8 cellular contexts compared by ENCODE assay signal in genomic region chr9:36142510-36143161, GRCh38. TPM values are rescaled to one million over a fixed set of nuclear protein-coding genes. Genes with fewer than 3 reads are reported as not detected.
A peak's percentile ranks its signal among the peaks of the same experiment; 100 is the strongest.
DNase-seq lines count a peak whose midpoint lies in the region; ATAC-seq, FAIRE-seq and TF ChIP-seq lines count a peak whose summit lies in the region.

No MANE protein-coding gene starts in this region.

- TF ChIP-seq EP300 in GM12878 (IDR thresholded peaks at IDR 0.05; ENCODE audit: borderline replicate concordance in 1 of 2, control insufficient read depth in 1 of 2, low read depth in 2 of 2, low read length in 2 of 2) = no peak
- no peak for TF ChIP-seq EP300 in tibial nerve (IDR thresholded peaks at IDR 0.05)

- CTCF ChIA-PET in GM12878 (lab: Yijun Ruan, JAX) (interaction anchor here (1.4 to 1.5 kb wide), 2 partner anchors 9 to 40 kb away, joined by 4 to 5 read pairs; no protein-coding TSS in a partner anchor), RWPE1 (lab: Yijun Ruan, JAX) (interaction anchor here (0.6 kb wide), 1 partner anchor 28 kb away, joined by 3 read pairs; no protein-coding TSS in a partner anchor)

- peaks cover 91% of the 10 kb centered on the region for H3K4me1 Mint-ChIP-seq in activated T-cell treated with anti-CD3 and anti-CD28 coated beads, Interleukin-2, amount 50 U/mL, for 24 hours (ENCODE audit: low read depth)

- H3K27me3 ChIP-seq in GM12878 (replicated peaks in 1 of 2; ENCODE audit: control insufficient read depth in 2 of 2, insufficient read depth in 2 of 2, low read length in 1 of 2) (peaks cover 1 to 2% of the 10 kb centered on the region in 2 experiments; a peak in 2 of 4 replicates), tibial nerve (no peaks in the 10 kb centered on the region)

- peaks cover under 1% of the 10 kb centered on the region for H3K27me3 Mint-ChIP-seq in activated T-cell treated with anti-CD3 and anti-CD28 coated beads, Interleukin-2, amount 50 U/mL, for 24 hours

- no peak for TF ChIP-seq RAD21 in GM12878 (IDR thresholded peaks at IDR 0.05; ENCODE audit: insufficient read depth, low read depth, low read length)

- peak; percentile 47 for ATAC-seq in GM12878

- H3K9me3 Mint-ChIP-seq in activated T-cell treated with anti-CD3 and anti-CD28 coated beads, Interleukin-2, amount 50 U/mL, for 24 hours = peaks cover 12% of the 10 kb centered on the region

- no TSS peak for BruUV-seq in GM12878 (replicated peaks; lab: Mats Ljungman, UMichigan)

- H3K4me3 ChIP-seq in GM12878 (no peak overlapping the region), tibial nerve (peak overlapping the region in 2 of 4 donors; percentile 17 to 22)

- H3K27ac ChIP-seq in GM12878 (ENCODE audit: control insufficient read depth, insufficient read depth) (no peak overlapping the region), tibial nerve (peak overlapping the region in 3 of 4 donors; percentile 69 to 74 (median 71)), RWPE1 (no peak overlapping the region)

- no peaks in the 10 kb centered on the region for H4K20me1 ChIP-seq in GM12878 (ENCODE audit: control insufficient read depth, insufficient read depth)

- FAIRE-seq in GM12878 (lab: Jason Lieb, UNC) = no peak

- no peak for DNase-seq in activated T-cell treated with anti-CD3 and anti-CD28 coated beads, Interleukin-2, amount 50 U/mL, for 24 hours
- DNase-seq in activated T-cell treated with anti-CD3 and anti-CD28 coated beads, Interleukin-2, amount 50 U/mL, for 1 hour = no peak
- DNase-seq in GM12878 (ENCODE audit: low read depth, low spot score) (no peak), medulla oblongata (ENCODE audit: extremely low spot score) (peak; percentile 84), tibial nerve (ENCODE audit: low spot score in 2 of 2) (no peak), RWPE1 (ENCODE audit: low spot score) (no peak), NCI-H82 treated with DMSO at 0.1 percent for 48 hours (lab: John Stamatoyannopoulos, UW; ENCODE audit: unreplicated experiment) (no peak)
- DNase-seq in activated CD4-positive, alpha-beta T cell treated with anti-CD3 and anti-CD28 coated beads, Interleukin-2, amount 50 U/mL, for 48 hours = no peak

- peaks cover 20% of the 10 kb centered on the region for H3K36me3 Mint-ChIP-seq in activated T-cell treated with anti-CD3 and anti-CD28 coated beads, Interleukin-2, amount 50 U/mL, for 24 hours (ENCODE audit: low read depth)

- H3K27ac Mint-ChIP-seq in activated T-cell treated with anti-CD3 and anti-CD28 coated beads, Interleukin-2, amount 50 U/mL, for 24 hours = peak overlapping the region; percentile 87

- TF ChIP-seq CTCF in GM12878 (IDR thresholded peaks at IDR 0.05 in 2 of 3, conservative IDR thresholded peaks at IDR 0.05 in 1 of 3; ENCODE audit: control insufficient read depth in 2 of 3, extremely low read depth in 1 of 3, insufficient read depth in 1 of 3, low read depth in 3 of 3, low read length in 3 of 3) (no peak), tibial nerve (IDR thresholded peaks at IDR 0.05) (no peak), RWPE1 (conservative IDR thresholded peaks at IDR 0.05; ENCODE audit: low read depth) (no peak)

- H3K9me3 ChIP-seq in GM12878 (replicated peaks; ENCODE audit: control insufficient read depth, insufficient read depth, low read length) (peaks cover 4% of the 10 kb centered on the region; the same call in 1 of the 3 replicates), tibial nerve (peaks cover 0 to 6% (median 0%) of the 10 kb centered on the region in 4 donors)

- H3K4me2 ChIP-seq in GM12878 (ENCODE audit: control insufficient read depth, insufficient read depth) = peak overlapping the region; percentile 78

- in situ Hi-C loops in GM12878 (cut with MboI) = no loop called here

- TF ChIP-seq POLR2A in GM12878 (IDR thresholded peaks at IDR 0.05; ENCODE audit: low read depth, low read length) (no peak), tibial nerve (IDR thresholded peaks at IDR 0.05) (no peak)

- H3K9ac ChIP-seq in GM12878 (ENCODE audit: control insufficient read depth, insufficient read depth, low read length) = peak overlapping the region; percentile 18; the same call in 1 of the 2 replicates

- RAD21 ChIA-PET in GM12878 (lab: Charles Lee; ENCODE audit: unreplicated experiment) = no interaction called here

- SMC1A ChIA-PET in GM12878 (lab: Charles Lee; ENCODE audit: uncharacterized antibody, unreplicated experiment) = interaction anchor here (1.0 to 1.1 kb wide), 2 partner anchors 37 to 41 kb away, joined by 3 read pairs; no protein-coding TSS in a partner anchor

- H3K4me1 ChIP-seq in GM12878 (ENCODE audit: control insufficient read depth, insufficient read depth, low read length) (peaks cover 40% of the 10 kb centered on the region), tibial nerve (peaks cover 0 to 48% (median 20%) of the 10 kb centered on the region in 4 donors)

- POLR2A ChIA-PET in GM12878 (lab: Charles Lee) = no interaction called here
- POLR2A ChIA-PET in RWPE1 (lab: Yijun Ruan, JAX; ENCODE audit: low non-redundant PET) = no interaction called here

- WGBS in GM12878 (ENCODE audit: insufficient coverage, insufficient replicate concordance, low lambda C conversion rate, missing lambda C conversion rate) = 45% methylated on average over 12 of the region's 12 CpGs
- 70% methylated on average over 11 to 12 of the region's 12 CpGs for WGBS in tibial nerve, 2 donors

- intact Hi-C loops in GM12878 (cut with micrococcal nuclease; ENCODE audit: unreplicated experiment) = no loop called here

- H3K4me3 Mint-ChIP-seq in activated T-cell treated with anti-CD3 and anti-CD28 coated beads, Interleukin-2, amount 50 U/mL, for 24 hours = peak overlapping the region; percentile 58

- H3K36me3 ChIP-seq in GM12878 (ENCODE audit: control insufficient read depth in 2 of 2, insufficient read depth in 2 of 2, low read length in 1 of 2) = no peaks in the 10 kb centered on the region
- peaks cover 0 to 11% (median 0%) of the 10 kb centered on the region in 3 donors for H3K36me3 ChIP-seq in tibial nerve

- H3K79me2 ChIP-seq in GM12878 (ENCODE audit: control insufficient read depth, insufficient read depth, low read length) = no peaks in the 10 kb centered on the region

- peak overlapping the region; percentile 79 for H2AFZ ChIP-seq in GM12878 (ENCODE audit: control insufficient read depth, low read depth, low read length)

TF ChIP-seq in GM12878, 131 proteins besides CTCF, POLR2A, EP300 and RAD21 (continues in another document):
- TF ChIP-seq SUZ12 (IDR thresholded peaks at IDR 0.05; ENCODE audit: unreplicated experiment) = no peak

RNA-seq across cellular contexts. Expression of gene GLIPR2, which starts 6.1 kb away (rescaled TPM):
- 0.32 TPM in 1 of 2 replicates, not detected in the other for total RNA-seq in GM12878 (2013; cell fraction: nucleolus; rRNA removed)
- 2.1 and 2.5 TPM in 2 replicates for total RNA-seq in GM12878 (2014; rRNA removed)
- total RNA-seq in GM12878 (2014; rRNA removed; fragmentation: Illumina TruSeq; extraction: Trizol) = 2.0 and 2.1 TPM in 2 replicates
- total RNA-seq in GM12878 (2021) = 2.6 and 3.5 TPM in 2 replicates
- 2.0 TPM for polyA plus RNA-seq in GM12878 (2011; ENCODE audit: low read depth)
- polyA plus RNA-seq in GM12878 (2011; rRNA removed) = 0.24 and 0.41 TPM in 2 replicates
- 0.23 and 0.31 TPM in 2 replicates for polyA plus RNA-seq in GM12878 (2011; cell fraction: cytosol; rRNA removed)
- 0.06 and 0.28 TPM in 2 replicates for polyA plus RNA-seq in GM12878 (2011; cell fraction: nucleus; rRNA removed)
- polyA plus RNA-seq in GM12878 (2012) = 1.7 and 2.4 TPM in 2 replicates
- 3.4 and 4.0 TPM in 2 replicates for polyA plus RNA-seq in GM12878 (2014; fragmentation: Illumina TruSeq; extraction: Trizol)
- 1 to 10 TPM; 2.1 to 2.3 TPM for polyA plus RNA-seq in GM12878 (2014; fragmentation: Nextera tagmentation; extraction: Ambion mirVana)
- 1.8 and 3.2 TPM in 2 replicates for polyA plus RNA-seq in GM12878 (2014; rRNA removed)
- 1 to 10 TPM; 1.2 to 1.7 TPM for polyA plus RNA-seq in GM12878 (2016; fragmentation: Nextera tagmentation; extraction: Ambion mirVana)
- 0.57 TPM in 1 of 2 replicates, not detected in the other for polyA minus RNA-seq in GM12878 (2011; rRNA and poly(A)+ RNA removed)
- 0.42 TPM in 1 of 2 replicates, not detected in the other for polyA minus RNA-seq in GM12878 (2011; cell fraction: cytosol; rRNA and poly(A)+ RNA removed)
- polyA minus RNA-seq in GM12878 (2011; cell fraction: nucleus; rRNA and poly(A)+ RNA removed) = 0.19 TPM in 1 of 2 replicates, not detected in the other
- 10 to 100 TPM; 18.1 to 26.4 (median 25.6) TPM for total RNA-seq in tibial nerve

RNA-seq across cellular contexts. Expression of gene CCIN, which starts 26.6 kb away (rescaled TPM):
- not detected in 2 replicates for total RNA-seq in GM12878 (2013; cell fraction: nucleolus; rRNA removed)
- total RNA-seq in GM12878 (2014; rRNA removed) (not detected in 2 replicates), GM12878 (2014; rRNA removed; fragmentation: Illumina TruSeq; extraction: Trizol) (not detected in 2 replicates), GM12878 (2021) (not detected in 2 replicates), tibial nerve (not detected)
- not detected for polyA plus RNA-seq in GM12878 (2011; ENCODE audit: low read depth)
- polyA plus RNA-seq in GM12878 (2011; rRNA removed) (not detected in 2 replicates), GM12878 (2014; fragmentation: Illumina TruSeq; extraction: Trizol) (not detected in 2 replicates), GM12878 (2014; fragmentation: Nextera tagmentation; extraction: Ambion mirVana) (not detected), GM12878 (2014; rRNA removed) (not detected in 2 replicates), GM12878 (2016; fragmentation: Nextera tagmentation; extraction: Ambion mirVana) (not detected)
- not detected in 2 replicates for polyA plus RNA-seq in GM12878 (2011; cell fraction: cytosol; rRNA removed)
- not detected in 2 replicates for polyA plus RNA-seq in GM12878 (2011; cell fraction: nucleus; rRNA removed)
- polyA plus RNA-seq in GM12878 (2012) = not detected in 2 replicates
- polyA minus RNA-seq in GM12878 (2011; rRNA and poly(A)+ RNA removed) = not detected in 2 replicates
- not detected in 2 replicates for polyA minus RNA-seq in GM12878 (2011; cell fraction: cytosol; rRNA and poly(A)+ RNA removed)
- not detected in 2 replicates for polyA minus RNA-seq in GM12878 (2011; cell fraction: nucleus; rRNA and poly(A)+ RNA removed)

RNA-seq across cellular contexts. Expression of gene CLTA, which starts 48.1 kb away (rescaled TPM):
- 25.9 and 30.4 TPM in 2 replicates for total RNA-seq in GM12878 (2013; cell fraction: nucleolus; rRNA removed)
- total RNA-seq in GM12878 (2014; rRNA removed) (150 and 174 TPM in 2 replicates), GM12878 (2014; rRNA removed; fragmentation: Illumina TruSeq; extraction: Trizol) (125 and 137 TPM in 2 replicates), GM12878 (2021) (163 and 172 TPM in 2 replicates), tibial nerve (100 to 1,000 TPM; 165 to 247 (median 223) TPM)
- 91.8 TPM for polyA plus RNA-seq in GM12878 (2011; ENCODE audit: low read depth)
- polyA plus RNA-seq in GM12878 (2011; rRNA removed) (171 and 182 TPM in 2 replicates), GM12878 (2014; fragmentation: Illumina TruSeq; extraction: Trizol) (114 and 165 TPM in 2 replicates), GM12878 (2014; fragmentation: Nextera tagmentation; extraction: Ambion mirVana) (100 to 1,000 TPM in 1 of 2 experiments, 10 to 100 TPM in 1; 49.0 to 103 TPM), GM12878 (2014; rRNA removed) (234 and 241 TPM in 2 replicates), GM12878 (2016; fragmentation: Nextera tagmentation; extraction: Ambion mirVana) (100 to 1,000 TPM; 200 to 201 TPM)
- polyA plus RNA-seq in GM12878 (2011; cell fraction: cytosol; rRNA removed) = 110 and 141 TPM in 2 replicates
- polyA plus RNA-seq in GM12878 (2011; cell fraction: nucleus; rRNA removed) = 67.0 and 89.2 TPM in 2 replicates
- 120 and 125 TPM in 2 replicates for polyA plus RNA-seq in GM12878 (2012)
- 49.2 and 51.3 TPM in 2 replicates for polyA minus RNA-seq in GM12878 (2011; rRNA and poly(A)+ RNA removed)
- 27.0 and 39.3 TPM in 2 replicates for polyA minus RNA-seq in GM12878 (2011; cell fraction: cytosol; rRNA and poly(A)+ RNA removed)
- polyA minus RNA-seq in GM12878 (2011; cell fraction: nucleus; rRNA and poly(A)+ RNA removed) = 16.1 and 21.8 TPM in 2 replicates

Comparison
In these comparisons a context has a peak if more than half of its experiments do, and no peak if none do; other contexts are left out.
1. H3K27ac ChIP-seq: peak in tibial nerve (3 of 4); none in GM12878 (single experiment) and RWPE1 (single experiment).
2. RNA of gene GLIPR2, which starts 6.1 kb away (total RNA-seq): 18.1 to 26.4 TPM in tibial nerve; 0.32 to 3.5 TPM in GM12878; every median in the first group is over 4 times any median in the second.